ENCODE assay signal across 8 cellular contexts in genomic region chr17:42674755-42675347, GRCh38. TPM values are rescaled to one million over a fixed set of nuclear protein-coding genes. Genes with fewer than 3 reads are reported as not detected.
A peak's percentile ranks its signal among the peaks of the same experiment; 100 is the strongest.
DNase-seq lines count a peak whose midpoint lies in the region; ATAC-seq and TF ChIP-seq lines count a peak whose summit lies in the region.

No MANE protein-coding gene starts in this region.

- peaks cover 10% of the 10 kb centered on the region; the same call in 1 of the 2 replicates for H3F3A ChIP-seq in GM23248 (ENCODE audit: insufficient read depth)

- H3K79me2 ChIP-seq in GM23248 (ENCODE audit: insufficient read depth) (peaks cover 30% of the 10 kb centered on the region), fibroblast of lung (ENCODE audit: control insufficient read depth, insufficient read depth, low read length) (peaks cover 24% of the 10 kb centered on the region)

- H3K4me3 ChIP-seq in GM23248 = peak overlapping the region; percentile 87
- peak overlapping the region; percentile 66 to 94 (median 76) for H3K4me3 ChIP-seq in fibroblast of lung (replicated peaks in 1 of 4; ENCODE audit: control extremely low read depth in 1 of 4, insufficient read depth in 1 of 4, low read depth in 3 of 4, low read length in 4 of 4)
- H3K4me3 ChIP-seq in gastrocnemius medialis = peak overlapping the region; percentile 76 to 99 (median 97)

- H3K9me2 ChIP-seq in GM23248 (ENCODE audit: insufficient read depth) = no peaks in the 10 kb centered on the region

- H3K9ac ChIP-seq in GM23248 = peak overlapping the region; percentile 79
- H3K9ac ChIP-seq in fibroblast of lung (ENCODE audit: insufficient read depth, low read length) = no peak overlapping the region

- in situ Hi-C loops in GM23248 (cut with MboI) = no loop called here
- in situ Hi-C loops in gastrocnemius medialis (cut with MboI; ENCODE audit: low sequenced_read_pairs in 4 of 4) = loop anchor here in 3 of 4 donors (10.0 to 25.0 kb wide), 2 partner anchors 60 to 88 kb away; partner anchors contain the start of gene PSMC3IP (in 2 of the 3)

- no peaks in the 10 kb centered on the region for H3K27me3 ChIP-seq in GM23248 (replicated peaks; ENCODE audit: insufficient read depth)
- no peaks in the 10 kb centered on the region for H3K27me3 ChIP-seq in fibroblast of lung (ENCODE audit: control insufficient read depth, insufficient read depth, low read length)
- H3K27me3 ChIP-seq in gastrocnemius medialis = no peaks in the 10 kb centered on the region

- H3K36me3 Mint-ChIP-seq in activated CD4-positive, alpha-beta T cell treated with anti-CD3 and anti-CD28 coated beads, Interleukin-2, amount 10 ng/mL, durations not matched to agents 7 days and 5 days (ENCODE audit: low read depth) = no peaks in the 10 kb centered on the region

- ATAC-seq in gastrocnemius medialis (no peak), HG03175 (IDR thresholded peaks at IDR 0.05; ENCODE audit: unreplicated experiment) (no peak)

- H3K4me1 ChIP-seq in GM23248 (ENCODE audit: insufficient read depth) (peaks cover 34% of the 10 kb centered on the region), fibroblast of lung (ENCODE audit: control insufficient read depth, extremely low read depth, insufficient read depth, low read length) (peaks cover 34% of the 10 kb centered on the region), gastrocnemius medialis (peaks cover 41 to 50% of the 10 kb centered on the region in 2 donors)

- TF ChIP-seq CTCF in fibroblast of lung (conservative IDR thresholded peaks at IDR 0.05 in 1 of 2, IDR thresholded peaks at IDR 0.05 in 1 of 2; ENCODE audit: low read depth in 1 of 2, low read length in 2 of 2) = no peak
- TF ChIP-seq CTCF in gastrocnemius medialis (IDR thresholded peaks at IDR 0.05 in 4 of 5, conservative IDR thresholded peaks at IDR 0.05 in 1 of 5) = no peak

- no peak overlapping the region for H3K27ac Mint-ChIP-seq in activated CD4-positive, alpha-beta T cell treated with anti-CD3 and anti-CD28 coated beads, Interleukin-2, amount 10 ng/mL, durations not matched to agents 7 days and 5 days

- no peak overlapping the region for H2AFZ ChIP-seq in GM23248
- H2AFZ ChIP-seq in fibroblast of lung (ENCODE audit: low read length) = no peak overlapping the region

- H4K20me1 ChIP-seq in GM23248 (ENCODE audit: insufficient read depth) = no peaks in the 10 kb centered on the region
- H4K20me1 ChIP-seq in fibroblast of lung (ENCODE audit: control insufficient read depth, extremely low read depth, insufficient read depth, low read length) = no peaks in the 10 kb centered on the region

- POLR2A ChIA-PET in activated CD4-positive, alpha-beta T cell treated with anti-CD3 and anti-CD28 coated beads, Interleukin-2, amount 10 ng/mL, durations not matched to agents 7 days and 5 days (lab: Charles Lee) = no interaction called here

- CTCF ChIA-PET in activated CD4-positive, alpha-beta T cell treated with anti-CD3 and anti-CD28 coated beads, Interleukin-2, amount 10 ng/mL, durations not matched to agents 7 days and 5 days (lab: Charles Lee) = interaction anchor here (1.1 to 2.2 kb wide), 2 partner anchors 69 to 96 kb away, joined by 3 to 11 read pairs; no protein-coding TSS in a partner anchor

- H3K4me3 Mint-ChIP-seq in activated CD4-positive, alpha-beta T cell treated with anti-CD3 and anti-CD28 coated beads, Interleukin-2, amount 10 ng/mL, durations not matched to agents 7 days and 5 days = no peak overlapping the region

- H3K27ac ChIP-seq in GM23248 (no peak overlapping the region), fibroblast of lung (ENCODE audit: insufficient read depth, low read length) (peak overlapping the region; percentile 34), gastrocnemius medialis (peak overlapping the region; percentile 93 to 100 (median 98))

- intact Hi-C loops in gastrocnemius medialis (cut with DNase I; ENCODE audit: low total_unique reads) = no loop called here

- H3K4me1 Mint-ChIP-seq in activated CD4-positive, alpha-beta T cell treated with anti-CD3 and anti-CD28 coated beads, Interleukin-2, amount 10 ng/mL, durations not matched to agents 7 days and 5 days = peaks cover 49% of the 10 kb centered on the region

- 34 to 41% methylated on average over 9 of the region's 9 CpGs for WGBS in GM23248 (ENCODE audit: low coverage in 1 of 2, low lambda C conversion rate in 2 of 2, missing lambda C conversion rate in 2 of 2), 2 experiments

- H3K9me3 ChIP-seq in GM23248 (ENCODE audit: low read depth) (no peaks in the 10 kb centered on the region), fibroblast of lung (ENCODE audit: control insufficient read depth, insufficient read depth, low read depth, low read length) (no peaks in the 10 kb centered on the region), gastrocnemius medialis (no peaks in the 10 kb centered on the region)

- peaks cover 50% of the 10 kb centered on the region for H3K27me3 Mint-ChIP-seq in activated CD4-positive, alpha-beta T cell treated with anti-CD3 and anti-CD28 coated beads, Interleukin-2, amount 10 ng/mL, durations not matched to agents 7 days and 5 days

- no peak for DNase-seq in GM23248
- peak; percentile 89 for DNase-seq in NCI-H69 (lab: John Stamatoyannopoulos, UW)
- DNase-seq in fibroblast of lung (ENCODE audit: low read depth in 2 of 2) = no peak
- peak in 1 of 2 donors; percentile 77 for DNase-seq in gastrocnemius medialis
- DNase-seq in stimulated activated CD4-positive, alpha-beta T cell treated with anti-CD3 and anti-CD28 coated beads, Interleukin-4, amount 100 ng/mL, for 24 hours = no peak
- DNase-seq in activated CD4-positive, alpha-beta T cell treated with anti-CD3 and anti-CD28 coated beads, Interleukin-2, amount 10 ng/mL, durations not matched to agents 7 days and 5 days = no peak
- no peak for DNase-seq in AG20443 (ENCODE audit: low spot score)

- H3K36me3 ChIP-seq in GM23248 (ENCODE audit: low read depth) = no peaks in the 10 kb centered on the region
- peaks cover 23% of the 10 kb centered on the region for H3K36me3 ChIP-seq in fibroblast of lung (ENCODE audit: control insufficient read depth, insufficient read depth, low read length)
- H3K36me3 ChIP-seq in gastrocnemius medialis = peaks cover 0 to 30% of the 10 kb centered on the region in 2 donors

- peak overlapping the region; percentile 85 for H3K4me2 ChIP-seq in GM23248 (ENCODE audit: unreplicated experiment)
- H3K4me2 ChIP-seq in fibroblast of lung (ENCODE audit: extremely low read depth, insufficient read depth, low read length) = peak overlapping the region; percentile 92

- H3K9me3 Mint-ChIP-seq in activated CD4-positive, alpha-beta T cell treated with anti-CD3 and anti-CD28 coated beads, Interleukin-2, amount 10 ng/mL, durations not matched to agents 7 days and 5 days = no peaks in the 10 kb centered on the region

- no peak for TF ChIP-seq POLR2A in gastrocnemius medialis (IDR thresholded peaks at IDR 0.05)

RNA-seq across cellular contexts. Expression of gene PLEKHH3, which starts 1.9 kb away (rescaled TPM):
- total RNA-seq in GM23248 (2014; rRNA removed; shearing (Covaris generic)) = 19.0 and 32.2 TPM in 2 replicates
- polyA plus RNA-seq in GM23248 (2016; fragmentation: Nextera tagmentation; extraction: Ambion mirVana) (6.4 and 7.5 TPM in 2 replicates), fibroblast of lung (2.3 and 3.0 TPM in 2 replicates)
- total RNA-seq in fibroblast of lung (19.3 and 24.6 TPM in 2 replicates), gastrocnemius medialis (10 to 100 TPM; 13.4 to 36.0 (median 31.3) TPM)
- polyA plus RNA-seq in fibroblast of lung (2012) = 10.5 and 16.2 TPM in 2 replicates
- polyA minus RNA-seq in fibroblast of lung (ENCODE audit: low replicate concordance) = 4.1 and 9.3 TPM in 2 replicates
- total RNA-seq in activated CD4-positive, alpha-beta T cell treated with anti-CD3 and anti-CD28 coated beads, Interleukin-2, amount 10 ng/mL, durations not matched to agents 7 days and 5 days = 1 to 10 TPM in 1 of 2 experiments, under 1 TPM in 1; 0.85 to 1.3 TPM

RNA-seq across cellular contexts. Expression of gene CCR10, which starts 6.8 kb away (rescaled TPM):
- total RNA-seq in GM23248 (2014; rRNA removed; shearing (Covaris generic)) = 1.1 and 3.5 TPM in 2 replicates
- polyA plus RNA-seq in GM23248 (2016; fragmentation: Nextera tagmentation; extraction: Ambion mirVana) (1.6 and 2.5 TPM in 2 replicates), fibroblast of lung (0.87 and 2.5 TPM in 2 replicates)
- total RNA-seq in fibroblast of lung (1.3 and 2.6 TPM in 2 replicates), gastrocnemius medialis (1 to 10 TPM; 2.0 to 4.6 (median 4.0) TPM)
- polyA plus RNA-seq in fibroblast of lung (2012) = 4.2 and 10.0 TPM in 2 replicates
- polyA minus RNA-seq in fibroblast of lung (ENCODE audit: low replicate concordance) = 2.4 and 2.9 TPM in 2 replicates
- under 1 TPM; 0.65 to 0.87 TPM for total RNA-seq in activated CD4-positive, alpha-beta T cell treated with anti-CD3 and anti-CD28 coated beads, Interleukin-2, amount 10 ng/mL, durations not matched to agents 7 days and 5 days

RNA-seq across cellular contexts. Expression of gene CNTNAP1, which starts 7.5 kb away (rescaled TPM):
- 23.3 and 24.5 TPM in 2 replicates for total RNA-seq in GM23248 (2014; rRNA removed; shearing (Covaris generic))
- polyA plus RNA-seq in GM23248 (2016; fragmentation: Nextera tagmentation; extraction: Ambion mirVana) (3.2 and 3.6 TPM in 2 replicates), fibroblast of lung (39.4 and 39.5 TPM in 2 replicates)
- total RNA-seq in fibroblast of lung (20.5 and 40.1 TPM in 2 replicates), gastrocnemius medialis (under 1 TPM; 0.22 to 0.41 (median 0.40) TPM)
- polyA plus RNA-seq in fibroblast of lung (2012) = 44.9 and 52.7 TPM in 2 replicates
- 110 and 145 TPM in 2 replicates for polyA minus RNA-seq in fibroblast of lung (ENCODE audit: low replicate concordance)
- total RNA-seq in activated CD4-positive, alpha-beta T cell treated with anti-CD3 and anti-CD28 coated beads, Interleukin-2, amount 10 ng/mL, durations not matched to agents 7 days and 5 days = 1 to 10 TPM in 1 of 2 experiments, under 1 TPM in 1; 0.81 to 1.0 TPM

RNA-seq across cellular contexts. Expression of gene TUBG2, which starts 15.8 kb away (rescaled TPM):
- 12.1 and 14.4 TPM in 2 replicates for total RNA-seq in GM23248 (2014; rRNA removed; shearing (Covaris generic))
- polyA plus RNA-seq in GM23248 (2016; fragmentation: Nextera tagmentation; extraction: Ambion mirVana) (29.8 and 30.9 TPM in 2 replicates), fibroblast of lung (13.1 and 13.5 TPM in 2 replicates)
- total RNA-seq in fibroblast of lung (6.9 and 11.6 TPM in 2 replicates), gastrocnemius medialis (1 to 10 TPM; 3.9 to 5.2 (median 4.2) TPM)
- 14.4 and 15.0 TPM in 2 replicates for polyA plus RNA-seq in fibroblast of lung (2012)
- polyA minus RNA-seq in fibroblast of lung (ENCODE audit: low replicate concordance) = 17.2 and 25.9 TPM in 2 replicates
- 1 to 10 TPM; 6.7 to 7.2 TPM for total RNA-seq in activated CD4-positive, alpha-beta T cell treated with anti-CD3 and anti-CD28 coated beads, Interleukin-2, amount 10 ng/mL, durations not matched to agents 7 days and 5 days

Comparison
In these comparisons a context has a peak if more than half of its experiments do, and no peak if none do; other contexts are left out.
1. RNA of gene CNTNAP1, which starts 7.5 kb away (total RNA-seq): 20.5 to 40.1 TPM in fibroblast of lung and 23.3 to 24.5 TPM in GM23248; 0.81 to 1.0 TPM in activated CD4-positive, alpha-beta T cell treated with anti-CD3 and anti-CD28 coated beads, Interleukin-2, amount 10 ng/mL, durations not matched to agents 7 days and 5 days and 0.22 to 0.41 TPM in gastrocnemius medialis; every median in the first group is over 10 times any median in the second.
2. Peak in every context shown above with its lines, with median percentiles within 50 percentile points of each other: H3K4me3 ChIP-seq.